10 cellular contexts compared by ENCODE assay signal in genomic region chr3:12194669-12195161, GRCh38. TPM values are rescaled to one million over a fixed set of nuclear protein-coding genes. Genes with fewer than 3 reads are reported as not detected.
DNase-seq lines count a peak whose midpoint lies in the region; ATAC-seq, FAIRE-seq and TF ChIP-seq lines count a peak whose summit lies in the region.
"Had no signal": no experiment of that assay in that cellular context is flagged by ENCODE, and none has a peak within 500 bp of the region (broad histone marks: within the 10 kb centered on the region; RNA-seq: fewer than 3 reads in every experiment).

No MANE protein-coding gene starts in this region.

- no peak overlapping the region for H2AFZ ChIP-seq in neuronal stem cell (ENCODE audit: low read length)

- H3K27me3 Mint-ChIP-seq in activated T-cell treated with anti-CD3 and anti-CD28 coated beads, Interleukin-2, amount 50 U/mL, for 4 hours (ENCODE audit: low read depth): no peaks in the 10 kb centered on the region

- H3K27me3 ChIP-seq in neuronal stem cell (ENCODE audit: control insufficient read depth in 3 of 3, insufficient read depth in 3 of 3, low read depth in 1 of 3, low read length in 3 of 3): peaks cover 0 to 16% (median 0%) of the 10 kb centered on the region in 3 experiments

- no peaks in the 10 kb centered on the region for H3K9me3 ChIP-seq in neuronal stem cell (replicated peaks in 1 of 2; ENCODE audit: control insufficient read depth in 2 of 2, insufficient read depth in 1 of 2, low read depth in 1 of 2, low read length in 2 of 2)

- FAIRE-seq in HTR-8/SVneo (lab: Jason Lieb, UNC): no peak

- H2BK5ac ChIP-seq in neuronal stem cell (ENCODE audit: low read length): no peak overlapping the region

- H3K4me3 ChIP-seq in neuronal stem cell (ENCODE audit: low read length in 2 of 2): no peak overlapping the region
- H3K4me3 ChIP-seq: lung had no signal

- no peak overlapping the region for H2BK12ac ChIP-seq in neuronal stem cell (ENCODE audit: low read length)

- H2BK120ac ChIP-seq in neuronal stem cell (ENCODE audit: low read depth, low read length): no peak overlapping the region

- H3K23ac ChIP-seq in neuronal stem cell (ENCODE audit: low read depth, low read length, poor library complexity): no peak overlapping the region

- no peak overlapping the region for H3K14ac ChIP-seq in neuronal stem cell (ENCODE audit: low read length)

- peak; percentile 71 for ATAC-seq in GM19455 (IDR thresholded peaks at IDR 0.05; ENCODE audit: unreplicated experiment)
- ATAC-seq in HG03460 (IDR thresholded peaks at IDR 0.05; ENCODE audit: unreplicated experiment): peak; percentile 50
- peak; percentile 41 for ATAC-seq in activated T-cell treated with anti-CD3 and anti-CD28 coated beads, Interleukin-2, amount 50 U/mL, for 4 hours

- no peak overlapping the region for H4K91ac ChIP-seq in neuronal stem cell (ENCODE audit: low read depth, low read length, poor library complexity)

- no peak overlapping the region for H3K4me2 ChIP-seq in neuronal stem cell (ENCODE audit: insufficient read depth, low read length, poor library complexity, severe bottlenecking)

- no peak overlapping the region for H3K4ac ChIP-seq in neuronal stem cell (ENCODE audit: low read length)

- H3K4me3 Mint-ChIP-seq in activated T-cell treated with anti-CD3 and anti-CD28 coated beads, Interleukin-2, amount 50 U/mL, for 4 hours: no peak overlapping the region

- H3K79me1 ChIP-seq in neuronal stem cell (ENCODE audit: low read depth, low read length): no peaks in the 10 kb centered on the region

- no peaks in the 10 kb centered on the region for H3K9me3 Mint-ChIP-seq in activated T-cell treated with anti-CD3 and anti-CD28 coated beads, Interleukin-2, amount 50 U/mL, for 4 hours

- H4K8ac ChIP-seq in neuronal stem cell (ENCODE audit: low read depth, low read length): no peak overlapping the region

- H3K4me1 Mint-ChIP-seq in activated T-cell treated with anti-CD3 and anti-CD28 coated beads, Interleukin-2, amount 50 U/mL, for 4 hours (ENCODE audit: low read depth): peaks cover 21% of the 10 kb centered on the region

- no peak overlapping the region for H3K9ac ChIP-seq in neuronal stem cell (ENCODE audit: low read depth, low read length, poor library complexity)

- no peaks in the 10 kb centered on the region for H3K36me3 ChIP-seq in neuronal stem cell (replicated peaks in 1 of 2; ENCODE audit: control insufficient read depth in 2 of 2, insufficient read depth in 2 of 2, low read length in 2 of 2)

- peak; percentile 55 for DNase-seq in GM10266 (ENCODE audit: extremely low spot score)
- DNase-seq in activated T-cell treated with anti-CD3 and anti-CD28 coated beads, Interleukin-2, amount 50 U/mL, for 4 hours: no peak
- DNase-seq in neuronal stem cell (ENCODE audit: low spot score): no peak
- DNase-seq in NCI-H146 treated with DMSO at 0.1 percent for 48 hours (lab: John Stamatoyannopoulos, UW; ENCODE audit: unreplicated experiment): no peak
- no peak for DNase-seq in globus pallidus (ENCODE audit: low spot score)
- DNase-seq in HTR-8/SVneo (ENCODE audit: insufficient read length, low spot score): no peak

- no peaks in the 10 kb centered on the region for H3K36me3 Mint-ChIP-seq in activated T-cell treated with anti-CD3 and anti-CD28 coated beads, Interleukin-2, amount 50 U/mL, for 4 hours (ENCODE audit: insufficient read depth)

- peaks cover 0 to 4% of the 10 kb centered on the region in 2 donors for H3K4me1 ChIP-seq in neuronal stem cell (ENCODE audit: control insufficient read depth in 2 of 2, insufficient read depth in 1 of 2, low read depth in 1 of 2, low read length in 2 of 2)

- H3K27ac ChIP-seq in neuronal stem cell (replicated peaks; ENCODE audit: low read length): no peak overlapping the region

- H3K18ac ChIP-seq in neuronal stem cell (ENCODE audit: low read length): peak overlapping the region; percentile 25

- no peak overlapping the region for H2AK5ac ChIP-seq in neuronal stem cell (ENCODE audit: low read depth, low read length)

- H2BK15ac ChIP-seq in neuronal stem cell (ENCODE audit: low read length): no peak overlapping the region

- WGBS in neuronal stem cell (ENCODE audit: extremely low coverage in 2 of 2, insufficient read length in 2 of 2, insufficient replicate concordance in 1 of 2), 2 donors: no CpG with 5 or more reads among the region's 3 CpGs

- peak; percentile 76 for TF ChIP-seq CTCF in GM10266 (IDR thresholded peaks at IDR 0.05; ENCODE audit: control insufficient read depth, insufficient read depth, low read depth, missing control alignments)

RNA-seq across cellular contexts. Expression of gene TIMP4, which starts 36.0 kb away (rescaled TPM):
- total RNA-seq in activated T-cell treated with anti-CD3 and anti-CD28 coated beads, Interleukin-2, amount 50 U/mL, for 4 hours: under 1 TPM in 2 of 3 donors, not detected in 1; 0.18 to 0.24 TPM
- not detected for polyA plus RNA-seq in neuronal stem cell (2013, experiment 1 of 2)
- polyA plus RNA-seq in neuronal stem cell (2013, experiment 2 of 2): not detected
- total RNA-seq: T-helper 1 cell treated with Interleukin-12 subunit alpha and Interleukin-12 subunit beta and Interleukin-4 antibody, amounts not matched to agents 30 ng/mL and 1 ng/mL, for 36 hours had no signal
